ENCODE assay signal across 18 cellular contexts in the genomic region with DNA sequence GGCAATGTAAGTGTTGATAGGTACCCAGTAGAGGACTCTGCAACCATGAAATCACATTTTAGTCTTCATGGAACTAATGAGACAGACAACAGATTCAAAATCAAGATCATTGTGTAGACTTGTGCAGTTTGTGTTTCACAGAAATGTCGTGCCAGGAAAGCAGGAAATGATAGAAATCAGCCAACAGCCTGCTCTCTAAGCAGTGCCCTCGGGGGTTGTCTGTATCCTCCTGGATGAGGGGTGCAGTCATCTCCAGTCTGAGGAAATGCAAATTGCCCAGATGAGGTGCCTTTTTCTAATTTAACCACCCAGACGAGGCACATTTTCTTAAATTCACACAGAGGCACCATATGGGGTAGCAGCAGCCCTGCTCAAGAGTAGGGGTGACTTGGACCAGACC.
DNase-seq lines count a peak whose midpoint lies in the region; ATAC-seq and TF ChIP-seq lines count a peak whose summit lies in the region.
"Had no signal": no experiment of that assay in that cellular context is flagged by ENCODE, and none has a peak within 500 bp of the region (broad histone marks: within the 10 kb centered on the region; RNA-seq: fewer than 3 reads in every experiment).

No MANE protein-coding gene starts in this region.

- H3K79me1 ChIP-seq in mesendoderm (ENCODE audit: low read length), result no peaks in the 10 kb centered on the region

- H3K36me3 ChIP-seq in SK-N-SH (replicated peaks in 1 of 2; ENCODE audit: control insufficient read depth in 1 of 2, insufficient read depth in 2 of 2, low read length in 1 of 2) (no peaks in the 10 kb centered on the region), mesendoderm (ENCODE audit: control insufficient read depth, insufficient read depth, low read length) (no peaks in the 10 kb centered on the region)
- H3K36me3 ChIP-seq: HAP-1 had no signal

- H3K4me2 ChIP-seq in SK-N-SH (no peak overlapping the region), mesendoderm (ENCODE audit: low read length) (no peak overlapping the region)
- H3K4me2 ChIP-seq: A549 had no signal

- H4K20me1 ChIP-seq in SK-N-SH (ENCODE audit: insufficient read depth), result no peaks in the 10 kb centered on the region

- CTCF ChIA-PET in SK-N-SH (lab: Yijun Ruan, JAX), result interaction anchor here (0.9 to 1.2 kb wide), 2 partner anchors 22 to 30 kb away, joined by 3 read pairs; no protein-coding TSS in a partner anchor
- CTCF ChIA-PET in WTC11 (lab: Charles Lee), result no interaction called here

- H3K27me3 Mint-ChIP-seq in WTC11 (ENCODE audit: low read depth), result no peaks in the 10 kb centered on the region
- no peaks in the 10 kb centered on the region for H3K27me3 Mint-ChIP-seq in T-helper 2 cell treated with Interferon-gamma antibody and Interleukin-4, amounts not matched to agents 5 μg/mL and 100 μg/mL, for 36 hours (ENCODE audit: low read depth)
- H3K27me3 Mint-ChIP-seq: CD4-positive, alpha-beta T cell had no signal

- H4K8ac ChIP-seq in mesendoderm (ENCODE audit: low read depth, low read length), result no peak overlapping the region

- WGBS in SK-N-SH (ENCODE audit: low lambda C conversion rate), result 0% methylated on average over 2 of the region's 3 CpGs
- whole genome bisulfite sequencing in mesendoderm (ENCODE audit: extremely low coverage, insufficient coverage, low lambda C conversion rate), result no CpG with 5 or more reads among the region's 3 CpGs

- H3K79me2 ChIP-seq in SK-N-SH (ENCODE audit: insufficient read depth), result no peaks in the 10 kb centered on the region
- no peaks in the 10 kb centered on the region for H3K79me2 ChIP-seq in mesendoderm (ENCODE audit: control insufficient read depth, insufficient read depth, low read length)

- H3K27ac Mint-ChIP-seq in WTC11, result no peak overlapping the region
- no peak overlapping the region for H3K27ac Mint-ChIP-seq in T-helper 2 cell treated with Interferon-gamma antibody and Interleukin-4, amounts not matched to agents 5 μg/mL and 100 μg/mL, for 36 hours
- H3K27ac Mint-ChIP-seq: CD4-positive, alpha-beta T cell; IgD-negative memory B cell had no signal

- H3K4me3 ChIP-seq in SK-N-SH (ENCODE audit: low read depth in 2 of 2, low read length in 1 of 2) (no peak overlapping the region), mesendoderm (ENCODE audit: low read length) (no peak overlapping the region)
- H3K4me3 ChIP-seq: A549, GM23248, HAP-1 had no signal

- no peak overlapping the region for H3K4ac ChIP-seq in mesendoderm (ENCODE audit: low read depth, low read length)

- H2BK120ac ChIP-seq in mesendoderm (ENCODE audit: low read depth, low read length), result no peak overlapping the region

- H3F3A ChIP-seq in SK-N-SH (replicated peaks; ENCODE audit: insufficient read depth), result no peaks in the 10 kb centered on the region

- H2AK5ac ChIP-seq in mesendoderm (ENCODE audit: low read length), result no peak overlapping the region

- peak; percentile 62 for DNase-seq in SK-N-SH
- DNase-seq in WTC11 (ENCODE audit: low spot score), result no peak
- DNase-seq in mesendoderm, result peak; percentile 23
- DNase-seq in T-helper 2 cell treated with Interferon-gamma antibody and Interleukin-4, amounts not matched to agents 5 μg/mL and 100 μg/mL, for 36 hours (ENCODE audit: low spot score), result no peak
- DNase-seq in DMS79 treated with DMSO at 0.1 percent for 48 hours (lab: John Stamatoyannopoulos, UW), result no peak
- DNase-seq: AML-193; Calu3; CD4-positive, alpha-beta T cell; DND-41; GM23248 had no signal

- H4K5ac ChIP-seq in mesendoderm (ENCODE audit: low read length), result no peak overlapping the region

- peak; percentile 24 for TF ChIP-seq RAD21 in SK-N-SH (IDR thresholded peaks at IDR 0.05; ENCODE audit: low read length)

- no peak overlapping the region for H2AFZ ChIP-seq in SK-N-SH (ENCODE audit: low read depth)
- H2AFZ ChIP-seq: GM23248 had no signal

- no peak overlapping the region for H3K23ac ChIP-seq in mesendoderm (ENCODE audit: low read length)

- peak in 1 of 2 experiments; percentile 84; a peak in 2 of 4 replicates for TF ChIP-seq EP300 in SK-N-SH (IDR thresholded peaks at IDR 0.05; ENCODE audit: borderline replicate concordance in 1 of 2, low read depth in 1 of 2, low read length in 1 of 2)

- peaks cover 18% of the 10 kb centered on the region for H3K9me3 Mint-ChIP-seq in WTC11
- H3K9me3 Mint-ChIP-seq in T-helper 2 cell treated with Interferon-gamma antibody and Interleukin-4, amounts not matched to agents 5 μg/mL and 100 μg/mL, for 36 hours, result no peaks in the 10 kb centered on the region
- H3K9me3 Mint-ChIP-seq: CD4-positive, alpha-beta T cell; IgD-negative memory B cell had no signal

- H3K36me3 Mint-ChIP-seq in WTC11, result peaks cover 22% of the 10 kb centered on the region
- no peaks in the 10 kb centered on the region for H3K36me3 Mint-ChIP-seq in T-helper 2 cell treated with Interferon-gamma antibody and Interleukin-4, amounts not matched to agents 5 μg/mL and 100 μg/mL, for 36 hours (ENCODE audit: low read depth)
- H3K36me3 Mint-ChIP-seq: IgD-negative memory B cell had no signal

- H3K18ac ChIP-seq in mesendoderm (ENCODE audit: low read length), result peak overlapping the region; percentile 56

- H2BK15ac ChIP-seq in mesendoderm (replicated peaks; ENCODE audit: low read depth), result no peak overlapping the region

- ATAC-seq in SK-N-SH treated with all-trans-retinoic acid at 6 μM for 48 hours, result no peak; the same call in 2 of the 3 replicates
- peak; percentile 43 for ATAC-seq in WTC11
- ATAC-seq in HG03139 (IDR thresholded peaks at IDR 0.05; ENCODE audit: unreplicated experiment), result no peak
- no peak for ATAC-seq in GM18498 (IDR thresholded peaks at IDR 0.05; ENCODE audit: unreplicated experiment)
- ATAC-seq: A549 had no signal

- peaks cover 19% of the 10 kb centered on the region for H3K4me1 Mint-ChIP-seq in WTC11
- H3K4me1 Mint-ChIP-seq in T-helper 2 cell treated with Interferon-gamma antibody and Interleukin-4, amounts not matched to agents 5 μg/mL and 100 μg/mL, for 36 hours (ENCODE audit: low read depth), result no peaks in the 10 kb centered on the region
- H3K4me1 Mint-ChIP-seq: IgD-negative memory B cell had no signal

- H3K4me3 Mint-ChIP-seq in WTC11, result no peak overlapping the region
- H3K4me3 Mint-ChIP-seq in T-helper 2 cell treated with Interferon-gamma antibody and Interleukin-4, amounts not matched to agents 5 μg/mL and 100 μg/mL, for 36 hours, result no peak overlapping the region
- H3K4me3 Mint-ChIP-seq: CD4-positive, alpha-beta T cell had no signal

- no peaks in the 10 kb centered on the region for H3K9me3 ChIP-seq in SK-N-SH
- H3K9me3 ChIP-seq: A549, HAP-1 had no signal

- H3K4me1 ChIP-seq in SK-N-SH (ENCODE audit: control insufficient read depth in 1 of 2, insufficient read depth in 2 of 2, low read depth in 1 of 2, low read length in 1 of 2), result peaks cover 0 to 11% of the 10 kb centered on the region in 2 experiments; a peak in 2 of 4 replicates
- H3K4me1 ChIP-seq in mesendoderm (ENCODE audit: control insufficient read depth, low read depth, low read length), result no peaks in the 10 kb centered on the region
- H3K4me1 ChIP-seq: A549, HAP-1 had no signal

- no peak overlapping the region for H3K56ac ChIP-seq in mesendoderm (ENCODE audit: low read length)

- POLR2A ChIA-PET in SK-N-SH (lab: Yijun Ruan, JAX), result no interaction called here
- POLR2A ChIA-PET in WTC11 (lab: Charles Lee), result no interaction called here

- H3K27me3 ChIP-seq in SK-N-SH (ENCODE audit: insufficient read depth) (no peaks in the 10 kb centered on the region), mesendoderm (ENCODE audit: insufficient read depth, low read length, poor library complexity) (no peaks in the 10 kb centered on the region)

- TF ChIP-seq CTCF in SK-N-SH (IDR thresholded peaks at IDR 0.05) (no peak), WTC11 (IDR thresholded peaks at IDR 0.05) (no peak)

- H3K9ac ChIP-seq in SK-N-SH (no peak overlapping the region), mesendoderm (ENCODE audit: low read length) (no peak overlapping the region)
- H3K9ac ChIP-seq: GM23248 had no signal

- H2BK5ac ChIP-seq in mesendoderm (ENCODE audit: low read length), result no peak overlapping the region

- H3K27ac ChIP-seq in SK-N-SH (ENCODE audit: low read depth in 2 of 2, low read length in 1 of 2) (peak overlapping the region in 1 of 2 experiments; percentile 67; a peak in 2 of 4 replicates), mesendoderm (ENCODE audit: low read depth, low read length) (no peak overlapping the region)
- H3K27ac ChIP-seq: 22Rv1, A549, C4-2B, GM23248 had no signal

- H3K9me2 ChIP-seq in SK-N-SH, result no peaks in the 10 kb centered on the region

TF ChIP-seq in SK-N-SH, 30 proteins besides CTCF, POLR2A, EP300 and RAD21:
- no peak; the same call in 1 of the 2 replicates for TF ChIP-seq SMC3 (IDR thresholded peaks at IDR 0.05; ENCODE audit: low read depth, low read length)
- peak; percentile 81; the same call in 1 of the 2 replicates for TF ChIP-seq RCOR1 (IDR thresholded peaks at IDR 0.05; ENCODE audit: low read length)
- no peak for TF ChIP-seq NFIC (IDR thresholded peaks at IDR 0.05; ENCODE audit: borderline replicate concordance)
- peak; percentile 83 for TF ChIP-seq GATA2 (CRISPR knock-in tag; IDR thresholded peaks at IDR 0.05)
- TF ChIP-seq CHD2 (IDR thresholded peaks at IDR 0.05; ENCODE audit: low read length, partially characterized antibody), result peak; percentile 60
TF ChIP-seq in SK-N-SH: peak in this region for 3.

TF ChIP-seq in SK-N-SH treated with all-trans-retinoic acid at 6 μM for 48 hours, 23 proteins besides CTCF, POLR2A, EP300 and RAD21 (continues in another document):
- no peak for TF ChIP-seq TCF4 (CRISPR knock-in tag; IDR thresholded peaks at IDR 0.05; ENCODE audit: borderline replicate concordance)
- TF ChIP-seq ZNF565 (CRISPR knock-in tag; conservative IDR thresholded peaks at IDR 0.05; ENCODE audit: low read depth), result no peak
- no peak for TF ChIP-seq PPARA (CRISPR knock-in tag; IDR thresholded peaks at IDR 0.05; ENCODE audit: borderline replicate concordance)
- TF ChIP-seq GLIS3 (CRISPR knock-in tag; IDR thresholded peaks at IDR 0.05), result no peak
- no peak for TF ChIP-seq OSR1 (CRISPR knock-in tag; IDR thresholded peaks at IDR 0.05)

TF ChIP-seq in WTC11, 78 proteins besides CTCF, POLR2A, EP300 and RAD21 (continues in another document):
- TF ChIP-seq, protein P1, sequence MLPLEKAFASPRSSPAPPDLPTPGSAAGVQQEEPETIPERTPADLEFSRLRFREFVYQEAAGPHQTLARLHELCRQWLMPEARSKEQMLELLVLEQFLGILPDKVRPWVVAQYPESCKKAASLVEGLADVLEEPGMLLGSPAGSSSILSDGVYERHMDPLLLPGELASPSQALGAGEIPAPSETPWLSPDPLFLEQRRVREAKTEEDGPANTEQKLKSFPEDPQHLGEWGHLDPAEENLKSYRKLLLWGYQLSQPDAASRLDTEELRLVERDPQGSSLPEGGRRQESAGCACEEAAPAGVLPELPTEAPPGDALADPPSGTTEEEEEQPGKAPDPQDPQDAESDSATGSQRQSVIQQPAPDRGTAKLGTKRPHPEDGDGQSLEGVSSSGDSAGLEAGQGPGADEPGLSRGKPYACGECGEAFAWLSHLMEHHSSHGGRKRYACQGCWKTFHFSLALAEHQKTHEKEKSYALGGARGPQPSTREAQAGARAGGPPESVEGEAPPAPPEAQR (CRISPR knock-in tag; IDR thresholded peaks at IDR 0.05), result no peak
- no peak for TF ChIP-seq SMAD4 (CRISPR knock-in tag; IDR thresholded peaks at IDR 0.05)

Comparison
In these comparisons a context has a peak if more than half of its experiments do, and no peak if none do; other contexts are left out.
1. DNase-seq: peak in SK-N-SH (single experiment) and mesendoderm (single experiment); none in WTC11 (single experiment), T-helper 2 cell treated with Interferon-gamma antibody and Interleukin-4, amounts not matched to agents 5 μg/mL and 100 μg/mL, for 36 hours (single experiment) and DMS79 treated with DMSO at 0.1 percent for 48 hours (single experiment).